In genomic region chr1:2414297-2414958, GRCh38 we compare ENCODE assay signal across 1 cellular context.
TF ChIP-seq lines count a peak whose summit lies in the region.

No MANE protein-coding gene starts in this region.

TF ChIP-seq in K562, 482 proteins besides CTCF, POLR2A, EP300 and RAD21 (continued from another document and continues in another):
- TF ChIP-seq ZNF280B (CRISPR knock-in tag; IDR thresholded peaks at IDR 0.05) (no peak), SOX6 (IDR thresholded peaks at IDR 0.05) (no peak), MIER1 (IDR thresholded peaks at IDR 0.05; ENCODE audit: low read depth) (no peak), FIP1L1 (IDR thresholded peaks at IDR 0.05; ENCODE audit: low read depth, low read length, poor library complexity, severe bottlenecking) (no peak), RBM22 (IDR thresholded peaks at IDR 0.05; ENCODE audit: low read depth, low read length, poor library complexity, severe bottlenecking) (no peak), GTF2E2 (tag; IDR thresholded peaks at IDR 0.05) (no peak), ARID3B (CRISPR knock-in tag; IDR thresholded peaks at IDR 0.05; ENCODE audit: borderline replicate concordance) (no peak), ID3 (CRISPR knock-in tag; IDR thresholded peaks at IDR 0.05) (no peak), ID3 (tag; IDR thresholded peaks at IDR 0.05) (0 out of 2 replicates have a peak, but pooled peaks have one; percentile 21), XRCC3 (IDR thresholded peaks at IDR 0.05) (no peak), NRF1 (conservative IDR thresholded peaks at IDR 0.05 in 1 of 2, IDR thresholded peaks at IDR 0.05 in 1 of 2) (0 out of 4 replicates have a peak, but pooled peaks of 1 of the 2 experiments have one; percentile 11), MEF2D (tag; conservative IDR thresholded peaks at IDR 0.05; ENCODE audit: low read depth) (no peak), ZBTB7A (IDR thresholded peaks at IDR 0.05; ENCODE audit: borderline replicate concordance, control insufficient read depth, low read depth, low read length) (peak; percentile 72), ZBTB5 (IDR thresholded peaks at IDR 0.05) (no peak), ESRRB (CRISPR knock-in tag; IDR thresholded peaks at IDR 0.05; ENCODE audit: borderline replicate concordance) (no peak), XRCC5 (IDR thresholded peaks at IDR 0.05; ENCODE audit: low read depth, low read length) (peak; percentile 78; the same call in 1 of the 2 replicates), ZNF124 (CRISPR knock-in tag; IDR thresholded peaks at IDR 0.05) (no peak), ELF4 (CRISPR knock-in tag; IDR thresholded peaks at IDR 0.05) (no peak), LCOR (CRISPR knock-in tag; IDR thresholded peaks at IDR 0.05) (peak; percentile 65), TSC22D4 (tag; IDR thresholded peaks at IDR 0.05) (no peak), NR0B1 (IDR thresholded peaks at IDR 0.05; ENCODE audit: partially characterized antibody) (no peak), HNRNPLL (IDR thresholded peaks at IDR 0.05; ENCODE audit: low read depth, low read length, poor library complexity, severe bottlenecking) (peak; percentile 28), TBP (optimal IDR thresholded peaks at IDR 0.05; ENCODE audit: low read depth, low read length) (no peak), SNRNP70 (optimal IDR thresholded peaks at IDR 0.05; ENCODE audit: low read depth, low read length) (no peak), MTA3 (IDR thresholded peaks at IDR 0.05; ENCODE audit: borderline replicate concordance) (peak; percentile 69; the same call in 1 of the 2 replicates), MAZ (CRISPR knock-in tag; conservative IDR thresholded peaks at IDR 0.05 in 1 of 2, IDR thresholded peaks at IDR 0.05 in 1 of 2) (peak in 1 of 2 experiments; percentile 53; a peak in 1 of 4 replicates), ZNF518B (CRISPR knock-in tag; IDR thresholded peaks at IDR 0.05) (no peak), GTF2A2 (tag; IDR thresholded peaks at IDR 0.05) (no peak), SMAD3 (CRISPR knock-in tag; conservative IDR thresholded peaks at IDR 0.05) (no peak), ZNF121 (CRISPR knock-in tag; conservative IDR thresholded peaks at IDR 0.05) (no peak), RB1 (IDR thresholded peaks at IDR 0.05; ENCODE audit: low read depth) (peak; percentile 74), JUN (IDR thresholded peaks at IDR 0.05; ENCODE audit: borderline replicate concordance, low read depth, low read length) (no peak), JUN (CRISPR knock-in tag; IDR thresholded peaks at IDR 0.05; ENCODE audit: borderline replicate concordance) (no peak), ZBTB12 (CRISPR knock-in tag; IDR thresholded peaks at IDR 0.05) (no peak), ZFX (CRISPR knock-in tag; IDR thresholded peaks at IDR 0.05) (no peak; the same call in none of the 2 replicates), ETV6 (IDR thresholded peaks at IDR 0.05; ENCODE audit: borderline replicate concordance in 1 of 2, low read depth in 2 of 2, low read length in 1 of 2) (no peak), ETV6 (CRISPR knock-in tag; IDR thresholded peaks at IDR 0.05; ENCODE audit: borderline replicate concordance) (no peak), RBM15 (IDR thresholded peaks at IDR 0.05; ENCODE audit: insufficient read depth, low read length) (no peak), MCM3 (IDR thresholded peaks at IDR 0.05) (no peak), CBX3 (IDR thresholded peaks at IDR 0.05; ENCODE audit: borderline replicate concordance in 1 of 2, low read length in 2 of 2) (no peak), BMI1 (IDR thresholded peaks at IDR 0.05; ENCODE audit: low read length) (no peak), ATF7 (IDR thresholded peaks at IDR 0.05) (0 out of 2 replicates have a peak, but pooled peaks have one; percentile 16), ZNF347 (CRISPR knock-in tag; IDR thresholded peaks at IDR 0.05; ENCODE audit: low read depth) (no peak), STAG1 (CRISPR knock-in tag; IDR thresholded peaks at IDR 0.05; ENCODE audit: borderline replicate concordance) (peak; percentile 91; the same call in 1 of the 2 replicates), SMC3 (conservative IDR thresholded peaks at IDR 0.05; ENCODE audit: insufficient read depth, low read depth, low read length) (peak; percentile 96), ARID2 (IDR thresholded peaks at IDR 0.05) (peak; percentile 83), ZNF174 (CRISPR knock-in tag; IDR thresholded peaks at IDR 0.05) (no peak), JUNB (CRISPR knock-in tag; conservative IDR thresholded peaks at IDR 0.05) (no peak), XRCC4 (IDR thresholded peaks at IDR 0.05; ENCODE audit: extremely low read depth, insufficient read depth, insufficient read length) (no peak)
- TF ChIP-seq, protein P1, sequence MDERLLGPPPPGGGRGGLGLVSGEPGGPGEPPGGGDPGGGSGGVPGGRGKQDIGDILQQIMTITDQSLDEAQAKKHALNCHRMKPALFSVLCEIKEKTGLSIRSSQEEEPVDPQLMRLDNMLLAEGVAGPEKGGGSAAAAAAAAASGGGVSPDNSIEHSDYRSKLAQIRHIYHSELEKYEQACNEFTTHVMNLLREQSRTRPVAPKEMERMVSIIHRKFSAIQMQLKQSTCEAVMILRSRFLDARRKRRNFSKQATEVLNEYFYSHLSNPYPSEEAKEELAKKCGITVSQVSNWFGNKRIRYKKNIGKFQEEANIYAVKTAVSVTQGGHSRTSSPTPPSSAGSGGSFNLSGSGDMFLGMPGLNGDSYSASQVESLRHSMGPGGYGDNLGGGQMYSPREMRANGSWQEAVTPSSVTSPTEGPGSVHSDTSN (CRISPR knock-in tag; IDR thresholded peaks at IDR 0.05; ENCODE audit: low read depth), result no peak
- TF ChIP-seq, protein P1 (tag; conservative IDR thresholded peaks at IDR 0.05; ENCODE audit: low read depth), result no peak
- TF ChIP-seq, protein P2, sequence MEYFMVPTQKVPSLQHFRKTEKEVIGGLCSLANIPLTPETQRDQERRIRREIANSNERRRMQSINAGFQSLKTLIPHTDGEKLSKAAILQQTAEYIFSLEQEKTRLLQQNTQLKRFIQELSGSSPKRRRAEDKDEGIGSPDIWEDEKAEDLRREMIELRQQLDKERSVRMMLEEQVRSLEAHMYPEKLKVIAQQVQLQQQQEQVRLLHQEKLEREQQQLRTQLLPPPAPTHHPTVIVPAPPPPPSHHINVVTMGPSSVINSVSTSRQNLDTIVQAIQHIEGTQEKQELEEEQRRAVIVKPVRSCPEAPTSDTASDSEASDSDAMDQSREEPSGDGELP (CRISPR knock-in tag; IDR thresholded peaks at IDR 0.05; ENCODE audit: borderline replicate concordance), result peak; percentile 51
